15 cellular contexts compared by ENCODE assay signal in the genomic region with DNA sequence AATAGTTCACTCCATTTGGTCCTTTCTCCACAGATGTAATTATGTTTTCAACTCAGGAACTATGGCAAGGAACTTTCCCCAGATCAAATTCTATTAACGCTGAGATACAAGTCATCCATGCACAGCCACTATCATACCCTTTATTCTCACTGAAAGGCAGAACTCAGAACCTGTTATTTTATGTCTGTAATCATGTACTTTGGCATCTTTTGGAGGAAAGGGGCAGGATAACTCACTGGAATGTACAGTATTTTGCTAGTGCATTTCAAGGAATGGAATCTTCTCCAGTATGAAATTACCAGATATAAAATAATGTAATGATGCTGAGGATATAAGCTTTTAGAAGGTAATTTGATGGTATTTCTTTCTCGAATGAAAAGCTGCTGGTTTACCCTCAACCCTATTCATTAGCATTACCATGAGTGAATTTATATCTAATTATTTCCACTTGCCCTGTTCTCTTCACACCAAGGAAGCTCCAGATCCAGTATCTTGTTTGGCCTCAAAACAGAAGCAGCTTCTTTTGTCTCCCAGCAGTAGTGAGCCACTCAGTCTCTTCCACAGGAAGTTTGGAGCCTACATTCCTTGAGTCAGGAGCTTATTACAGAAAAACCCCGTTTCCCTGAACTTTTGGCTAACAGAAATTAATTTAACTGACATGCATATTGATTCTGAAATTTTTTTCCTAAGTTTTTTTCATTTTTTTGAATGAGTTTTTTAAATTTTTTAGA. TPM values are rescaled to one million over a fixed set of nuclear protein-coding genes. Genes with fewer than 3 reads are reported as not detected.
DNase-seq lines count a peak whose midpoint lies in the region; ATAC-seq and TF ChIP-seq lines count a peak whose summit lies in the region.
"Had no signal": no experiment of that assay in that cellular context is flagged by ENCODE, and none has a peak within 500 bp of the region (broad histone marks: within the 10 kb centered on the region; RNA-seq: fewer than 3 reads in every experiment).

No MANE protein-coding gene starts in this region.

- CTCF ChIA-PET in CD8-positive, alpha-beta memory T cell (lab: Charles Lee) = interaction anchor here (1.0 to 2.4 kb wide), 3 partner anchors 62 to 92 kb away, joined by 3 to 6 read pairs (median 3); a partner anchor contains a TSS

- H3K9me3 Mint-ChIP-seq in CD8-positive, alpha-beta memory T cell = no peaks in the 10 kb centered on the region
- H3K9me3 Mint-ChIP-seq in neural crest cell = no peaks in the 10 kb centered on the region
- H3K9me3 Mint-ChIP-seq in stimulated activated effector memory CD8-positive, alpha-beta T cell treated with anti-CD3 and anti-CD28 coated beads, Interleukin-12 subunit alpha, Interleukin-12 subunit beta, amount 100 ng/mL, for 72 hours = no peaks in the 10 kb centered on the region

- ATAC-seq in omental fat pad (ENCODE audit: low FRiP score) (no peak), GM18520 (IDR thresholded peaks at IDR 0.05; ENCODE audit: unreplicated experiment) (no peak)
- no peak for ATAC-seq in stimulated activated effector memory CD8-positive, alpha-beta T cell treated with anti-CD3 and anti-CD28 coated beads, Interleukin-12 subunit alpha, Interleukin-12 subunit beta, amount 100 ng/mL, for 72 hours

- H3K27ac Mint-ChIP-seq in CD8-positive, alpha-beta memory T cell = peak overlapping the region in 5 of 8 donors; percentile 23 to 84 (median 59)
- no peak overlapping the region for H3K27ac Mint-ChIP-seq in neural crest cell (ENCODE audit: unreplicated experiment)
- H3K27ac Mint-ChIP-seq in stimulated activated effector memory CD8-positive, alpha-beta T cell treated with anti-CD3 and anti-CD28 coated beads, Interleukin-12 subunit alpha, Interleukin-12 subunit beta, amount 100 ng/mL, for 72 hours = no peak overlapping the region

- H3K27me3 ChIP-seq in CD8-positive, alpha-beta memory T cell (ENCODE audit: insufficient read depth, low read length, poor library complexity, severe bottlenecking) = no peaks in the 10 kb centered on the region

- H3K36me3 ChIP-seq in CD8-positive, alpha-beta memory T cell (ENCODE audit: insufficient read depth, low read length) = peaks cover 29% of the 10 kb centered on the region

- no peak for DNase-seq in CD8-positive, alpha-beta memory T cell
- peak; percentile 65 for DNase-seq in NCI-H2227 treated with DMSO at 0.1 percent for 48 hours (lab: John Stamatoyannopoulos, UW)
- DNase-seq in choroid plexus epithelial cell (ENCODE audit: low read depth) = peak; percentile 29
- no peak for DNase-seq in neural crest cell (ENCODE audit: low read depth, low spot score)
- no peak for DNase-seq in omental fat pad (ENCODE audit: low spot score)
- DNase-seq in stimulated activated effector memory CD8-positive, alpha-beta T cell treated with anti-CD3 and anti-CD28 coated beads, Interleukin-12 subunit alpha, Interleukin-12 subunit beta, amount 100 ng/mL, for 72 hours (ENCODE audit: low spot score in 2 of 2) = no peak
- DNase-seq: NCI-H1417, NCI-H748 treated with DMSO at 0.1 percent for 48 hours, RPMI8226, T-helper 9 cell had no signal

- H3K27ac ChIP-seq in CD8-positive, alpha-beta memory T cell (ENCODE audit: low read depth, low read length) = no peak overlapping the region

- no peak overlapping the region for H3K4me3 ChIP-seq in CD8-positive, alpha-beta memory T cell (ENCODE audit: low read length)
- no peak overlapping the region for H3K4me3 ChIP-seq in choroid plexus epithelial cell (ENCODE audit: low read depth, low read length)

- peaks cover 18 to 29% (median 26%) of the 10 kb centered on the region in 3 donors for H3K4me1 Mint-ChIP-seq in CD8-positive, alpha-beta memory T cell
- H3K4me1 Mint-ChIP-seq in neural crest cell = peaks cover 46% of the 10 kb centered on the region
- H3K4me1 Mint-ChIP-seq in stimulated activated effector memory CD8-positive, alpha-beta T cell treated with anti-CD3 and anti-CD28 coated beads, Interleukin-12 subunit alpha, Interleukin-12 subunit beta, amount 100 ng/mL, for 72 hours = peaks cover 23% of the 10 kb centered on the region

- peaks cover 5% of the 10 kb centered on the region for H3K4me1 ChIP-seq in CD8-positive, alpha-beta memory T cell (ENCODE audit: insufficient read depth, low read length)

- H3K9me3 ChIP-seq in CD8-positive, alpha-beta memory T cell (ENCODE audit: low read length) = no peaks in the 10 kb centered on the region

- no peaks in the 10 kb centered on the region for H3K27me3 Mint-ChIP-seq in CD8-positive, alpha-beta memory T cell
- no peaks in the 10 kb centered on the region for H3K27me3 Mint-ChIP-seq in neural crest cell (ENCODE audit: low read depth)

- TF ChIP-seq CTCF in choroid plexus epithelial cell (conservative IDR thresholded peaks at IDR 0.05; ENCODE audit: low read depth, low read length) = no peak
- no peak for TF ChIP-seq CTCF in neural crest cell (conservative IDR thresholded peaks at IDR 0.05)
- no peak for TF ChIP-seq CTCF in omental fat pad (IDR thresholded peaks at IDR 0.05)

- peak overlapping the region in 1 of 7 donors; percentile 62 for H3K4me3 Mint-ChIP-seq in CD8-positive, alpha-beta memory T cell
- H3K4me3 Mint-ChIP-seq in neural crest cell = peak overlapping the region; percentile 36
- H3K4me3 Mint-ChIP-seq in stimulated activated effector memory CD8-positive, alpha-beta T cell treated with anti-CD3 and anti-CD28 coated beads, Interleukin-12 subunit alpha, Interleukin-12 subunit beta, amount 100 ng/mL, for 72 hours = no peak overlapping the region

- POLR2A ChIA-PET in CD8-positive, alpha-beta memory T cell (lab: Charles Lee) = no interaction called here

- H3K36me3 Mint-ChIP-seq in CD8-positive, alpha-beta memory T cell = peaks cover 4 to 48% (median 18%) of the 10 kb centered on the region in 3 donors
- H3K36me3 Mint-ChIP-seq in neural crest cell (ENCODE audit: low read depth) = peaks cover 17% of the 10 kb centered on the region
- peaks cover 63% of the 10 kb centered on the region for H3K36me3 Mint-ChIP-seq in stimulated activated effector memory CD8-positive, alpha-beta T cell treated with anti-CD3 and anti-CD28 coated beads, Interleukin-12 subunit alpha, Interleukin-12 subunit beta, amount 100 ng/mL, for 72 hours

RNA-seq across cellular contexts. Expression of a gene that starts 10.0 kb away (rescaled TPM):
- total RNA-seq in CD8-positive, alpha-beta memory T cell = not detected
- polyA plus RNA-seq in CD8-positive, alpha-beta memory T cell = not detected
- total RNA-seq in neural crest cell = not detected in 2 replicates
- total RNA-seq in omental fat pad = 1 to 10 TPM in 1 of 4 donors, not detected in 3; 1.3 TPM
- total RNA-seq: activated CD8-positive, alpha-beta memory T cell treated with anti-CD3 and anti-CD28 coated beads for 36 hours; dermis microvascular lymphatic vessel endothelial cell; fibroblast of villous mesenchyme; G401 had no signal

RNA-seq across cellular contexts. Expression of a gene that starts 27.9 kb away (rescaled TPM):
- 100 to 1,000 TPM; 234 to 236 TPM for total RNA-seq in CD8-positive, alpha-beta memory T cell
- 602 TPM for polyA plus RNA-seq in CD8-positive, alpha-beta memory T cell
- total RNA-seq in neural crest cell (82.8 and 89.1 TPM in 2 replicates), omental fat pad (10 to 100 TPM; 42.9 to 72.6 (median 60.4) TPM)

RNA-seq across cellular contexts. Expression of a gene that starts 33.7 kb away (rescaled TPM):
- 10 to 100 TPM; 61.1 to 63.3 TPM for total RNA-seq in CD8-positive, alpha-beta memory T cell
- 6.6 TPM for polyA plus RNA-seq in CD8-positive, alpha-beta memory T cell
- 88.1 and 96.0 TPM in 2 replicates for total RNA-seq in neural crest cell
- 10 to 100 TPM; 53.1 to 73.8 (median 62.2) TPM for total RNA-seq in omental fat pad

RNA-seq across cellular contexts. Expression of a gene that starts 38.3 kb away (rescaled TPM):
- total RNA-seq in CD8-positive, alpha-beta memory T cell = 1,000 to 10,000 TPM in 1 of 2 experiments, 100 to 1,000 TPM in 1; 995 to 1,025 TPM
- polyA plus RNA-seq in CD8-positive, alpha-beta memory T cell = 104 TPM
- total RNA-seq in neural crest cell = 1,351 and 1,375 TPM in 2 replicates
- total RNA-seq in omental fat pad = 100 to 1,000 TPM; 498 to 666 (median 531) TPM

Comparison
In these comparisons a context has a peak if more than half of its experiments do, and no peak if none do; other contexts are left out.
1. DNase-seq: peak in NCI-H2227 treated with DMSO at 0.1 percent for 48 hours (single experiment) and choroid plexus epithelial cell (single experiment); none in CD8-positive, alpha-beta memory T cell (0 of 5), neural crest cell (single experiment), omental fat pad (single experiment) and stimulated activated effector memory CD8-positive, alpha-beta T cell treated with anti-CD3 and anti-CD28 coated beads, Interleukin-12 subunit alpha, Interleukin-12 subunit beta, amount 100 ng/mL, for 72 hours (0 of 2).
2. H3K27ac Mint-ChIP-seq: peak in CD8-positive, alpha-beta memory T cell (5 of 8); none in neural crest cell (single experiment) and stimulated activated effector memory CD8-positive, alpha-beta T cell treated with anti-CD3 and anti-CD28 coated beads, Interleukin-12 subunit alpha, Interleukin-12 subunit beta, amount 100 ng/mL, for 72 hours (single experiment).